ENCODE assay signal across 16 cellular contexts in the genomic region with DNA sequence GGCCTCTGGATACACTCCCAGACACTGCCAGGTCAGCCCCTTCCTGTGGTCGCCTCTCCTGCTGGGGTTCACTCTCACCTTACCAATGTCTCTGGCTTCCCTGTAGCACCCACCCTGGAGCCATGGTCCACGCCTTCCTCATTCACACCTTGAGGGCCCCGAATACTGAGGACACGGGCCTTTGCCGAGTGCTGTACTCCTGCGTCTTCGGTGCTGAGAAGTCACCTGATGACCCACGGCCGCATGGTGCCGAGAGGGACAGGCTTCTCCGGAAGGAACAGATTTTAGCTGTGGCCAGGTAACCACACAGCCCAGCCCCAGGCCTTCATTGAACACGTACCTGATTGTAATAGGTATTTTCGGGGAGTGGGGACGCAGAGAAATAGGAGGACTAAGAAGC. TPM values are rescaled to one million over a fixed set of nuclear protein-coding genes. Genes with fewer than 3 reads are reported as not detected.
DNase-seq lines count a peak whose midpoint lies in the region; ATAC-seq and TF ChIP-seq lines count a peak whose summit lies in the region.
"Had no signal": no experiment of that assay in that cellular context is flagged by ENCODE, and none has a peak within 500 bp of the region (broad histone marks: within the 10 kb centered on the region; RNA-seq: fewer than 3 reads in every experiment).

No MANE protein-coding gene starts in this region.

- no peak for ATAC-seq in central memory CD8-positive, alpha-beta T cell (replicated peaks; ENCODE audit: extremely low read depth, poor library complexity, severe bottlenecking)
- no peak for ATAC-seq in psoas muscle
- ATAC-seq in GM19395 (IDR thresholded peaks at IDR 0.05; ENCODE audit: unreplicated experiment), result no peak
- ATAC-seq: pancreas had no signal

- H3K4me1 ChIP-seq in Loucy (ENCODE audit: insufficient read depth, low read length, poor library complexity, severe bottlenecking) (peaks cover 32% of the 10 kb centered on the region), psoas muscle (peaks cover 13% of the 10 kb centered on the region)

- H3K79me2 ChIP-seq in Loucy (ENCODE audit: insufficient read depth, low read length), result peaks cover 15% of the 10 kb centered on the region

- H3F3A ChIP-seq in Loucy (ENCODE audit: low read depth), result no peaks in the 10 kb centered on the region

- H3K4me3 ChIP-seq in Loucy (ENCODE audit: low read length, poor library complexity, severe bottlenecking) (peak overlapping the region; percentile 92), psoas muscle (no peak overlapping the region)
- H3K4me3 ChIP-seq: lung had no signal

- peaks cover 39% of the 10 kb centered on the region for H3K4me1 Mint-ChIP-seq in activated CD4-positive, alpha-beta T cell treated with anti-CD3 and anti-CD28 coated beads, Interleukin-2, amount 10 ng/mL, durations not matched to agents 7 days and 5 days
- H3K4me1 Mint-ChIP-seq in central memory CD8-positive, alpha-beta T cell, result peaks cover 29% of the 10 kb centered on the region

- H3K27me3 Mint-ChIP-seq in activated CD4-positive, alpha-beta T cell treated with anti-CD3 and anti-CD28 coated beads, Interleukin-2, amount 10 ng/mL, durations not matched to agents 7 days and 5 days, result no peaks in the 10 kb centered on the region
- no peaks in the 10 kb centered on the region for H3K27me3 Mint-ChIP-seq in central memory CD8-positive, alpha-beta T cell

- H3K27ac ChIP-seq in psoas muscle, result peak overlapping the region; percentile 96

- no peak for DNase-seq in activated CD4-positive, alpha-beta T cell treated with anti-CD3 and anti-CD28 coated beads, Interleukin-2, amount 10 ng/mL, durations not matched to agents 7 days and 5 days
- no peak for DNase-seq in activated CD4-positive, alpha-beta T cell treated with anti-CD3 and anti-CD28 coated beads for 1 hour
- DNase-seq in central memory CD8-positive, alpha-beta T cell (ENCODE audit: low spot score in 2 of 2), result no peak
- DNase-seq in psoas muscle (no peak), NCI-H82 (lab: John Stamatoyannopoulos, UW) (no peak)
- no peak for DNase-seq in activated CD4-positive, CD25-positive, alpha-beta regulatory T cell treated with anti-CD3 and anti-CD28 coated beads, Interleukin-2, amount 50 U/mL, for 72 hours
- DNase-seq: activated CD8-positive, alpha-beta memory T cell treated with anti-CD3 and anti-CD28 coated beads for 24 hours; DMS53; NCI-H1092 treated with DMSO at 0.1 percent for 48 hours; NCI-H2227 treated with DMSO at 0.1 percent for 48 hours; PC-9; upper lobe of left lung had no signal

- H3K9me3 Mint-ChIP-seq in activated CD4-positive, alpha-beta T cell treated with anti-CD3 and anti-CD28 coated beads, Interleukin-2, amount 10 ng/mL, durations not matched to agents 7 days and 5 days, result no peaks in the 10 kb centered on the region
- no peaks in the 10 kb centered on the region for H3K9me3 Mint-ChIP-seq in central memory CD8-positive, alpha-beta T cell

- no peaks in the 10 kb centered on the region for H3K9me2 ChIP-seq in Loucy (replicated peaks; ENCODE audit: low read depth, low read length)

- CTCF ChIA-PET in activated CD4-positive, alpha-beta T cell treated with anti-CD3 and anti-CD28 coated beads, Interleukin-2, amount 10 ng/mL, durations not matched to agents 7 days and 5 days (lab: Charles Lee), result interaction anchor here (1.3 to 11.7 kb wide), 6 partner anchors 10 to 55 kb away, joined by 6 to 94 read pairs (median 12); a partner anchor contains a TSS

- H3K4me3 Mint-ChIP-seq in activated CD4-positive, alpha-beta T cell treated with anti-CD3 and anti-CD28 coated beads, Interleukin-2, amount 10 ng/mL, durations not matched to agents 7 days and 5 days, result peak overlapping the region; percentile 81
- H3K4me3 Mint-ChIP-seq in central memory CD8-positive, alpha-beta T cell, result peak overlapping the region; percentile 84

- H3K4me2 ChIP-seq in Loucy (ENCODE audit: low read depth, low read length, poor library complexity, severe bottlenecking), result no peak overlapping the region

- TF ChIP-seq CTCF in Loucy (conservative IDR thresholded peaks at IDR 0.05; ENCODE audit: low read length) (no peak), psoas muscle (IDR thresholded peaks at IDR 0.05) (no peak)

- H3K9me3 ChIP-seq in Loucy (ENCODE audit: insufficient read depth, low read depth, low read length) (no peaks in the 10 kb centered on the region), psoas muscle (no peaks in the 10 kb centered on the region)
- H3K9me3 ChIP-seq: pancreas, upper lobe of left lung had no signal

- intact Hi-C loops in psoas muscle (cut with DNase I), result loop anchor here (2.0 to 5.0 kb wide), 2 partner anchors 25 to 35 kb away; a partner anchor contains a TSS

- POLR2A ChIA-PET in activated CD4-positive, alpha-beta T cell treated with anti-CD3 and anti-CD28 coated beads, Interleukin-2, amount 10 ng/mL, durations not matched to agents 7 days and 5 days (lab: Charles Lee), result no interaction called here

- H3K9ac ChIP-seq in Loucy (ENCODE audit: low read depth, low read length, poor library complexity, severe bottlenecking), result no peak overlapping the region

- H3K27me3 ChIP-seq in Loucy (ENCODE audit: insufficient read depth, low read length, poor library complexity, severe bottlenecking) (no peaks in the 10 kb centered on the region), psoas muscle (ENCODE audit: insufficient read depth in 3 of 3, low read length in 2 of 3) (no peaks in the 10 kb centered on the region)
- H3K27me3 ChIP-seq: pancreas, upper lobe of left lung had no signal

- 94 to 95% (median 95%) methylated on average over 14 of the region's 14 CpGs for WGBS in psoas muscle, 3 donors

- H4K20me1 ChIP-seq in Loucy (ENCODE audit: insufficient read depth, low read length, poor library complexity, severe bottlenecking), result no peaks in the 10 kb centered on the region

- peaks cover 15% of the 10 kb centered on the region for H3K36me3 Mint-ChIP-seq in activated CD4-positive, alpha-beta T cell treated with anti-CD3 and anti-CD28 coated beads, Interleukin-2, amount 10 ng/mL, durations not matched to agents 7 days and 5 days (ENCODE audit: low read depth)
- peaks cover 18% of the 10 kb centered on the region for H3K36me3 Mint-ChIP-seq in central memory CD8-positive, alpha-beta T cell (ENCODE audit: insufficient read depth)

- H3K27ac Mint-ChIP-seq in activated CD4-positive, alpha-beta T cell treated with anti-CD3 and anti-CD28 coated beads, Interleukin-2, amount 10 ng/mL, durations not matched to agents 7 days and 5 days, result peak overlapping the region; percentile 93
- peak overlapping the region; percentile 98 for H3K27ac Mint-ChIP-seq in central memory CD8-positive, alpha-beta T cell (ENCODE audit: low read depth)

- no peak overlapping the region for H2AFZ ChIP-seq in Loucy (ENCODE audit: low read length)
- H2AFZ ChIP-seq: PC-9 had no signal

- no peaks in the 10 kb centered on the region for H3K36me3 ChIP-seq in Loucy (ENCODE audit: insufficient read depth, low read length)
- H3K36me3 ChIP-seq in psoas muscle (ENCODE audit: insufficient read depth in 1 of 2, low read depth in 1 of 2), result peaks cover 7 to 52% of the 10 kb centered on the region in 2 donors

RNA-seq across cellular contexts. Expression of a gene that starts 1.6 kb away (rescaled TPM):
- 10 to 100 TPM; 16.6 to 18.2 TPM for total RNA-seq in activated CD4-positive, alpha-beta T cell treated with anti-CD3 and anti-CD28 coated beads, Interleukin-2, amount 10 ng/mL, durations not matched to agents 7 days and 5 days
- 10 to 100 TPM; 11.8 to 17.5 (median 12.1) TPM for total RNA-seq in psoas muscle
- 10 to 100 TPM; 11.0 to 25.2 (median 12.9) TPM for polyA plus RNA-seq in psoas muscle

RNA-seq across cellular contexts. Expression of a gene that starts 24.6 kb away (rescaled TPM):
- 10 to 100 TPM; 34.8 to 36.4 TPM for total RNA-seq in activated CD4-positive, alpha-beta T cell treated with anti-CD3 and anti-CD28 coated beads, Interleukin-2, amount 10 ng/mL, durations not matched to agents 7 days and 5 days
- total RNA-seq in psoas muscle, result 10 to 100 TPM; 49.7 to 61.3 (median 50.7) TPM
- 10 to 100 TPM; 14.0 to 32.4 (median 19.2) TPM for polyA plus RNA-seq in psoas muscle

RNA-seq across cellular contexts. Expression of a gene that starts 25.9 kb away (rescaled TPM):
- total RNA-seq in activated CD4-positive, alpha-beta T cell treated with anti-CD3 and anti-CD28 coated beads, Interleukin-2, amount 10 ng/mL, durations not matched to agents 7 days and 5 days, result 100 to 1,000 TPM; 403 to 429 TPM
- total RNA-seq in psoas muscle, result 1 to 10 TPM; 7.1 to 9.1 (median 8.4) TPM
- 1 to 10 TPM; 5.1 to 6.8 (median 6.6) TPM for polyA plus RNA-seq in psoas muscle

RNA-seq across cellular contexts. Expression of a gene that starts 35.5 kb away (rescaled TPM):
- 10 to 100 TPM; 77.8 to 85.6 TPM for total RNA-seq in activated CD4-positive, alpha-beta T cell treated with anti-CD3 and anti-CD28 coated beads, Interleukin-2, amount 10 ng/mL, durations not matched to agents 7 days and 5 days
- 100 to 1,000 TPM in 1 of 4 donors, 10 to 100 TPM in 3; 74.3 to 129 (median 97.8) TPM for total RNA-seq in psoas muscle
- 100 to 1,000 TPM in 2 of 3 donors, 10 to 100 TPM in 1; 84.0 to 144 (median 116) TPM for polyA plus RNA-seq in psoas muscle

RNA-seq across cellular contexts. Expression of a gene that starts 40.7 kb away (rescaled TPM):
- under 1 TPM; 0.17 to 0.21 TPM for total RNA-seq in activated CD4-positive, alpha-beta T cell treated with anti-CD3 and anti-CD28 coated beads, Interleukin-2, amount 10 ng/mL, durations not matched to agents 7 days and 5 days
- under 1 TPM in 1 of 4 donors, not detected in 3; 0.13 TPM for total RNA-seq in psoas muscle
- 1 to 10 TPM in 1 of 3 donors, under 1 TPM in 2; 0.12 to 1.7 (median 0.35) TPM for polyA plus RNA-seq in psoas muscle

Comparison
In these comparisons a context has a peak if more than half of its experiments do, and no peak if none do; other contexts are left out.
1. RNA of a gene that starts 25.9 kb away (total RNA-seq): 403 to 429 TPM in activated CD4-positive, alpha-beta T cell treated with anti-CD3 and anti-CD28 coated beads, Interleukin-2, amount 10 ng/mL, durations not matched to agents 7 days and 5 days; 7.1 to 9.1 TPM in psoas muscle; every median in the first group is over 10 times any median in the second.